ENCODE assay signal across 18 cellular contexts in genomic region chr3:190012784-190013183, GRCh38.
DNase-seq lines count a peak whose midpoint lies in the region; ATAC-seq, FAIRE-seq and TF ChIP-seq lines count a peak whose summit lies in the region.
"Had no signal": no experiment of that assay in that cellular context is flagged by ENCODE, and none has a peak within 500 bp of the region (broad histone marks: within the 10 kb centered on the region; RNA-seq: fewer than 3 reads in every experiment).

No MANE protein-coding gene starts in this region.

- H3K4ac ChIP-seq in H1 (replicated peaks; ENCODE audit: insufficient read length, low read depth, low read length) = no peak overlapping the region

- H4K5ac ChIP-seq in H1 (ENCODE audit: insufficient read length, low read depth, low read length) = peak overlapping the region; percentile 35

- peak overlapping the region; percentile 48 for H3K9ac ChIP-seq in PC-3 (ENCODE audit: low read length)
- H3K9ac ChIP-seq in H1 (replicated peaks in 1 of 4; ENCODE audit: extremely low read depth in 1 of 4, low read depth in 3 of 4, low read length in 3 of 4) = no peak overlapping the region

- 75% methylated on average over 6 of the region's 6 CpGs; no CpG with 5 or more reads in 1 of the 2 experiments for WGBS in H1 (ENCODE audit: extremely low coverage in 1 of 2, insufficient coverage in 1 of 2, insufficient read length in 1 of 2, insufficient replicate concordance in 2 of 2, low coverage in 1 of 2, low lambda C conversion rate in 2 of 2, missing lambda C conversion rate in 1 of 2), 2 experiments

- no peak for TF ChIP-seq EP300 in H1 (IDR thresholded peaks at IDR 0.05; ENCODE audit: borderline replicate concordance in 1 of 2, low read depth in 2 of 2, low read length in 2 of 2)

- H3K9me3 ChIP-seq in Caco-2 (no peaks in the 10 kb centered on the region), PC-3 (ENCODE audit: low read length) (no peaks in the 10 kb centered on the region), H1 (ENCODE audit: insufficient read depth in 2 of 2, low read depth in 1 of 2, low read length in 1 of 2) (no peaks in the 10 kb centered on the region)
- H3K9me3 ChIP-seq: left lung had no signal

- no peak overlapping the region for H2BK15ac ChIP-seq in H1 (ENCODE audit: low read length)

- CTCF ChIA-PET in Caco-2 (lab: Charles Lee) (interaction anchor here (1.0 to 1.1 kb wide), 2 partner anchors 20 to 42 kb away, joined by 4 read pairs; no protein-coding TSS in a partner anchor), PC-3 (lab: Charles Lee) (interaction anchor here (0.6 to 1.5 kb wide), 4 partner anchors 49 to 203 kb away, joined by 3 to 8 read pairs (median 4); partner anchors contain the start of gene P3H2), H1 (lab: Charles Lee; ENCODE audit: partially characterized antibody) (interaction anchor here (0.8 to 3.3 kb wide), 11 partner anchors 9 to 1156 kb away, joined by 3 to 15 read pairs (median 4); partner anchors contain the start of gene P3H2)

- no peaks in the 10 kb centered on the region for H3K79me2 ChIP-seq in PC-3 (ENCODE audit: low read length)
- no peaks in the 10 kb centered on the region for H3K79me2 ChIP-seq in H1 (ENCODE audit: control insufficient read depth in 1 of 2, insufficient read depth in 2 of 2, low read length in 2 of 2)

- no peaks in the 10 kb centered on the region for H3K79me1 ChIP-seq in H1 (ENCODE audit: low read depth, low read length)

- no peak overlapping the region for H3K14ac ChIP-seq in H1 (ENCODE audit: insufficient read length)

- no peak overlapping the region for H4K8ac ChIP-seq in H1 (ENCODE audit: extremely low read depth, insufficient read depth, low read length)

- H4K20me1 ChIP-seq in PC-3 (ENCODE audit: low read length) (no peaks in the 10 kb centered on the region), H1 (replicated peaks in 1 of 2; ENCODE audit: control insufficient read depth in 1 of 2, insufficient read depth in 2 of 2, low read length in 2 of 2) (no peaks in the 10 kb centered on the region)

- peak overlapping the region; percentile 65 for H2BK120ac ChIP-seq in H1 (replicated peaks; ENCODE audit: low read depth, low read length)

- H2AK5ac ChIP-seq in H1 (ENCODE audit: low read depth, low read length) = peak overlapping the region; percentile 93

- no peak overlapping the region for H3K56ac ChIP-seq in H1 (replicated peaks; ENCODE audit: insufficient read length, low read depth, low read length)

- peak overlapping the region; percentile 43 for H3K4me3 Mint-ChIP-seq in Caco-2 (ENCODE audit: unreplicated experiment)
- H3K4me3 Mint-ChIP-seq in mesothelial cell of epicardium = no peak overlapping the region
- H3K4me3 Mint-ChIP-seq: activated CD4-positive, alpha-beta memory T cell treated with anti-CD3 and anti-CD28 coated beads for 36 hours; naive thymus-derived CD4-positive, alpha-beta T cell had no signal

- peak overlapping the region; percentile 79; the same call in 1 of the 2 replicates for H2BK5ac ChIP-seq in H1 (ENCODE audit: low read depth, low read length)

- H3K36me3 Mint-ChIP-seq in Caco-2 (ENCODE audit: insufficient read depth, unreplicated experiment) (peaks cover 12% of the 10 kb centered on the region), mesothelial cell of epicardium (no peaks in the 10 kb centered on the region)
- H3K36me3 Mint-ChIP-seq: activated CD4-positive, alpha-beta memory T cell treated with anti-CD3 and anti-CD28 coated beads for 36 hours; naive thymus-derived CD4-positive, alpha-beta T cell had no signal

- intact Hi-C loops in Caco-2 (cut with micrococcal nuclease; ENCODE audit: unreplicated experiment) = loop anchor here (2.0 to 5.0 kb wide), 2 partner anchors 45 to 184 kb away; no protein-coding TSS in a partner anchor
- intact Hi-C loops in PC-3 (cut with micrococcal nuclease) = loop anchor here (1.0 to 10.0 kb wide), 3 partner anchors 9 to 412 kb away; no protein-coding TSS in a partner anchor

- TF ChIP-seq POLR2A in H1 (IDR thresholded peaks at IDR 0.05; ENCODE audit: control extremely low read depth in 1 of 2, low read depth in 2 of 2, low read length in 2 of 2) = no peak

- H3K4me2 ChIP-seq in PC-3 (ENCODE audit: low read length) (peak overlapping the region; percentile 92), H1 (ENCODE audit: insufficient read depth in 1 of 2, low read depth in 2 of 2, low read length in 2 of 2) (peak overlapping the region in 1 of 2 experiments; percentile 36; a peak in 2 of 4 replicates)

- H3K9me3 Mint-ChIP-seq in Caco-2 (ENCODE audit: unreplicated experiment) (no peaks in the 10 kb centered on the region), mesothelial cell of epicardium (no peaks in the 10 kb centered on the region)
- H3K9me3 Mint-ChIP-seq: activated CD4-positive, alpha-beta memory T cell treated with anti-CD3 and anti-CD28 coated beads for 36 hours had no signal

- H3K4me3 ChIP-seq in Caco-2 (ENCODE audit: low read depth, low read length) (no peak overlapping the region), PC-3 (ENCODE audit: low read length) (peak overlapping the region; percentile 67), H1 (ENCODE audit: extremely low read depth in 1 of 4, insufficient read depth in 2 of 4, low read depth in 3 of 4, low read length in 4 of 4) (peak overlapping the region in 1 of 4 experiments; percentile 14; a peak in 1 of 8 replicates)
- H3K4me3 ChIP-seq: K562, left lung had no signal

- no peaks in the 10 kb centered on the region for H3K23me2 ChIP-seq in H1 (ENCODE audit: low read depth, low read length)

- H3K36me3 ChIP-seq in Caco-2 (ENCODE audit: control insufficient read depth, insufficient read depth, low read length) (no peaks in the 10 kb centered on the region), PC-3 (ENCODE audit: low read depth, low read length) (no peaks in the 10 kb centered on the region), H1 (ENCODE audit: control insufficient read depth in 2 of 4, insufficient read depth in 4 of 4, low read length in 3 of 4) (no peaks in the 10 kb centered on the region)
- H3K36me3 ChIP-seq: left lung had no signal

- H4K91ac ChIP-seq in H1 (replicated peaks; ENCODE audit: insufficient read length, low read length) = peak overlapping the region; percentile 67

- peak overlapping the region; percentile 78 for H2AFZ ChIP-seq in PC-3 (ENCODE audit: low read length)
- no peak overlapping the region for H2AFZ ChIP-seq in H1 (ENCODE audit: low read length)

- TF ChIP-seq CTCF in Caco-2 (IDR thresholded peaks at IDR 0.05; ENCODE audit: insufficient read depth in 1 of 2, low read depth in 1 of 2, low read length in 1 of 2, severe bottlenecking in 1 of 2, unreplicated experiment in 1 of 2) (no peak), PC-3 (conservative IDR thresholded peaks at IDR 0.05; ENCODE audit: low read depth, low read length) (no peak), H1 (IDR thresholded peaks at IDR 0.05; ENCODE audit: control extremely low read depth in 1 of 3, insufficient read depth in 1 of 3, low read depth in 1 of 3, low read length in 3 of 3) (no peak), mesothelial cell of epicardium (IDR thresholded peaks at IDR 0.05; ENCODE audit: unreplicated experiment) (no peak)

- H3F3A ChIP-seq in PC-3 (ENCODE audit: low read length, unreplicated experiment) = peaks cover 20% of the 10 kb centered on the region

- no peak for TF ChIP-seq RAD21 in H1 (IDR thresholded peaks at IDR 0.05 in 1 of 2, conservative IDR thresholded peaks at IDR 0.05 in 1 of 2; ENCODE audit: low read depth in 2 of 2, low read length in 2 of 2)

- H3K4me1 Mint-ChIP-seq in Caco-2 (ENCODE audit: low read depth, unreplicated experiment) (peaks cover 53% of the 10 kb centered on the region), mesothelial cell of epicardium (peaks cover 36% of the 10 kb centered on the region)

- POLR2A ChIA-PET in Caco-2 (lab: Charles Lee) (interaction anchor here (0.6 kb wide), 1 partner anchor 44 kb away, joined by 3 read pairs; no protein-coding TSS in a partner anchor), PC-3 (lab: Charles Lee; ENCODE audit: unreplicated experiment) (interaction anchor here (1.5 kb wide), 1 partner anchor 108 kb away, joined by 3 read pairs; the partner anchor contains the start of gene P3H2), H1 (lab: Charles Lee; ENCODE audit: partially characterized antibody) (interaction anchor here (1.5 kb wide), 1 partner anchor 20 kb away, joined by 3 read pairs; no protein-coding TSS in a partner anchor)

- no peak for DNase-seq in Caco-2
- DNase-seq in PC-3 = peak; percentile 86
- no peak for DNase-seq in H1 (ENCODE audit: low read depth in 1 of 2, low spot score in 2 of 2)
- DNase-seq in mesothelial cell of epicardium (ENCODE audit: low spot score in 2 of 2, unreplicated experiment in 2 of 2) = no peak
- DNase-seq in NCI-H2196 (lab: John Stamatoyannopoulos, UW; ENCODE audit: unreplicated experiment) = no peak
- no peak for DNase-seq in NCI-H2107 treated with DMSO at 0.1 percent for 48 hours (lab: John Stamatoyannopoulos, UW; ENCODE audit: unreplicated experiment)
- DNase-seq in COLO829 (ENCODE audit: low spot score) = no peak
- DNase-seq: activated CD4-positive, alpha-beta memory T cell treated with anti-CD3 and anti-CD28 coated beads for 36 hours; cortex of kidney; left lung; naive thymus-derived CD4-positive, alpha-beta T cell; NCI-H1105; NCI-H2227 treated with DMSO at 0.1 percent for 48 hours; retina had no signal

- no peak overlapping the region for H3K23ac ChIP-seq in H1 (ENCODE audit: insufficient read length)

- no peak for FAIRE-seq in H1 (lab: Jason Lieb, UNC)
- FAIRE-seq: GM18507, GM19239, K562 had no signal

- peak overlapping the region; percentile 72; the same call in 1 of the 2 replicates for H2BK20ac ChIP-seq in H1 (ENCODE audit: low read length)

- ATAC-seq in PC-3 = peak; percentile 72
- no peak for ATAC-seq in GM19351 (IDR thresholded peaks at IDR 0.05; ENCODE audit: unreplicated experiment)
- ATAC-seq: K562; naive thymus-derived CD4-positive, alpha-beta T cell had no signal

- peaks cover 55% of the 10 kb centered on the region for H3K4me1 ChIP-seq in Caco-2
- peaks cover 47% of the 10 kb centered on the region for H3K4me1 ChIP-seq in PC-3 (ENCODE audit: insufficient read depth, low read length)
- peaks cover 7 to 26% (median 23%) of the 10 kb centered on the region in 4 experiments; a peak in 6 of 7 replicates for H3K4me1 ChIP-seq in H1 (replicated peaks in 1 of 4; ENCODE audit: control insufficient read depth in 3 of 4, insufficient read depth in 4 of 4, low read length in 3 of 4)
- H3K4me1 ChIP-seq: left lung had no signal

- H3K27me3 Mint-ChIP-seq in Caco-2 (ENCODE audit: insufficient read depth, unreplicated experiment) = no peaks in the 10 kb centered on the region
- no peaks in the 10 kb centered on the region for H3K27me3 Mint-ChIP-seq in mesothelial cell of epicardium (ENCODE audit: low read depth)

- BruUV-seq in Caco-2 (replicated peaks; lab: Mats Ljungman, UMichigan) (TSS peak; percentile 68), PC-3 (replicated peaks; lab: Mats Ljungman, UMichigan) (TSS peak; percentile 98)

- peak overlapping the region; percentile 20 for H3K18ac ChIP-seq in H1 (ENCODE audit: extremely low read depth, low read length)

- peak overlapping the region; percentile 68; the same call in 1 of the 2 replicates for H2BK12ac ChIP-seq in H1 (ENCODE audit: low read depth, low read length)

- H3K27me3 ChIP-seq in Caco-2 (replicated peaks; ENCODE audit: control insufficient read depth, insufficient read depth, low read length) = no peaks in the 10 kb centered on the region
- H3K27me3 ChIP-seq in PC-3 (ENCODE audit: low read length) = no peaks in the 10 kb centered on the region
- no peaks in the 10 kb centered on the region for H3K27me3 ChIP-seq in H1 (replicated peaks in 1 of 4; ENCODE audit: control insufficient read depth in 3 of 4, extremely low read depth in 1 of 4, insufficient read depth in 3 of 4, low read length in 3 of 4)

- H3K9me2 ChIP-seq in PC-3 (replicated peaks; ENCODE audit: low read length) = no peaks in the 10 kb centered on the region

- peak overlapping the region; percentile 91 for H3K27ac ChIP-seq in PC-3 (ENCODE audit: low read length)
- H3K27ac ChIP-seq in H1 (ENCODE audit: low read depth, low read length) = peak overlapping the region; percentile 60; the same call in 1 of the 2 replicates
- H3K27ac ChIP-seq: left lung had no signal

- H3K27ac Mint-ChIP-seq in Caco-2 (ENCODE audit: unreplicated experiment) = peak overlapping the region; percentile 78
- H3K27ac Mint-ChIP-seq in mesothelial cell of epicardium = peak overlapping the region; percentile 43
- H3K27ac Mint-ChIP-seq: activated CD4-positive, alpha-beta memory T cell treated with anti-CD3 and anti-CD28 coated beads for 36 hours; naive thymus-derived CD4-positive, alpha-beta T cell had no signal
